In the genomic region with DNA sequence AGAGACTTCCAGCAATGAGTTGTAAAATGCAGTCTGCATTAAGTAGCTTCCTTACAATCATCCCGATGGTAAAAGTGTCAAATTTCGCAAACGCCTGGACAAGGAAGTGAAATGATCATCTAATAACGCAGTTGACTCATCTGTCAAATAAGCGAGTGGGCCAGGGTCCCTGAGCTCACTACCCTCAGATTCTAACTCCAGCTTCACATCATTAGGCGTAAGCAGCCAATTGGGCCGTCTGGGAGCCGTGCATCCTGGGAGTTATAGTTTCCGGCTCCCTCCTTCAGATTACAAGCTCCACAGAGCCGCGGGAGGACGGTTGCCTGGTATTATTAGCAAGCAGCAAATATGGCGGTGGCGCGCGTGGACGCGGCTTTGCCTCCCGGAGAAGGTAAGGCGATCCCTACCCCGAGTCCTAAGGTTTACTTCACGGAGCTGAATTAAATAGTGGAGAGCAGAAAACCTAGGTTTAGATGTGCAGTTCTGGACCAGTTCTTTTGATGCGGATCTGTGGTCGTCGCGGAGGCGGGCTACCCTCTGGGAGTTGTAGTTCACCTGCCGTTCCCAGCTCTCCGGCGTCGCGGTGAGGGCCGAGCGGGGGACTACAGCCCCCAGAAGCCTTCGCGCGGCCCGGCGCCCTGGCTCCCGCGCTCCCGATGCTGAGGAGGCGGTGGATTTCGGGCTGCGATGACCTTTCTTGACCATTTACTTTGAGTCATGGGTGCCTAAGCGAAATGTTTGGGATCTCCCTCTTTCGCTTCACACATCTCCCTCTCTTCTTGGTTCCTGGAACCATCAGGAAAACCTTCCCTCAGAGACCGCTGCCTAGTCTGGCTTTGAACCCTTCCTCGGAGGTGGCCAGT, we compare ENCODE assay signal across 8 cellular contexts. TPM values are rescaled to one million over a fixed set of nuclear protein-coding genes. Genes with fewer than 3 reads are reported as not detected.
DNase-seq lines count a peak whose midpoint lies in the region; ATAC-seq and TF ChIP-seq lines count a peak whose summit lies in the region.

A gene with protein sequence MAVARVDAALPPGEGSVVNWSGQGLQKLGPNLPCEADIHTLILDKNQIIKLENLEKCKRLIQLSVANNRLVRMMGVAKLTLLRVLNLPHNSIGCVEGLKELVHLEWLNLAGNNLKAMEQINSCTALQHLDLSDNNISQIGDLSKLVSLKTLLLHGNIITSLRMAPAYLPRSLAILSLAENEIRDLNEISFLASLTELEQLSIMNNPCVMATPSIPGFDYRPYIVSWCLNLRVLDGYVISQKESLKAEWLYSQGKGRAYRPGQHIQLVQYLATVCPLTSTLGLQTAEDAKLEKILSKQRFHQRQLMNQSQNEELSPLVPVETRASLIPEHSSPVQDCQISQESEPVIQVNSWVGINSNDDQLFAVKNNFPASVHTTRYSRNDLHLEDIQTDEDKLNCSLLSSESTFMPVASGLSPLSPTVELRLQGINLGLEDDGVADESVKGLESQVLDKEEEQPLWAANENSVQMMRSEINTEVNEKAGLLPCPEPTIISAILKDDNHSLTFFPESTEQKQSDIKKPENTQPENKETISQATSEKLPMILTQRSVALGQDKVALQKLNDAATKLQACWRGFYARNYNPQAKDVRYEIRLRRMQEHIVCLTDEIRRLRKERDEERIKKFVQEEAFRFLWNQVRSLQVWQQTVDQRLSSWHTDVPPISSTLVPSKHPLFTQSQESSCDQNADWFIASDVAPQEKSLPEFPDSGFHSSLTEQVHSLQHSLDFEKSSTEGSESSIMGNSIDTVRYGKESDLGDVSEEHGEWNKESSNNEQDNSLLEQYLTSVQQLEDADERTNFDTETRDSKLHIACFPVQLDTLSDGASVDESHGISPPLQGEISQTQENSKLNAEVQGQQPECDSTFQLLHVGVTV (plus strand): TSS at position 286 of the 863 bp plus-strand sequence. CDS start 63 bp downstream, at position 349.

- H3K27me3 Mint-ChIP-seq in IgD-negative memory B cell: no peaks in the 10 kb centered on the region

- H3K4me3 ChIP-seq in mucosa of rectum (ENCODE audit: low read length in 2 of 2): peak within 1 kb of the TSS; percentile 81 to 99

- DNase-seq in DMS 273 treated with DMSO at 0.1 percent for 48 hours (lab: John Stamatoyannopoulos, UW) (peak; percentile 98), OCI-M2 (lab: John Stamatoyannopoulos, UW; ENCODE audit: unreplicated experiment) (peak; percentile 89), activated T-cell treated with anti-CD3 and anti-CD28 coated beads for 4 hours (peak; percentile 83), erythroblast (lab: John Stamatoyannopoulos, UW) (peak; percentile 92 to 94)
- peak; percentile 92 for DNase-seq in stimulated activated CD8-positive, alpha-beta memory T cell treated with anti-CD3 and anti-CD28 coated beads, Interleukin-4, amount 100 ng/mL, for 48 hours

- no peaks in the 10 kb centered on the region for H3K9me3 ChIP-seq in mucosa of rectum (ENCODE audit: control insufficient read depth in 2 of 2, low read length in 2 of 2)

- H3K4me3 Mint-ChIP-seq in IgD-negative memory B cell: peak within 1 kb of the TSS; percentile 95 to 100 (median 98)

- H3K9ac ChIP-seq in mucosa of rectum (ENCODE audit: low read depth in 1 of 2, low read length in 2 of 2): peak within 1 kb of the TSS; percentile 73 to 88

- H3K36me3 ChIP-seq in mucosa of rectum (ENCODE audit: control insufficient read depth in 2 of 2, insufficient read depth in 2 of 2, low read length in 2 of 2): peaks cover 0 to 4% of the 10 kb centered on the region in 2 donors

- H3K4me1 Mint-ChIP-seq in IgD-negative memory B cell: peaks cover 28 to 36% (median 31%) of the 10 kb centered on the region in 3 donors

- peak within 1 kb of the TSS; percentile 57 to 75 for H3K27ac ChIP-seq in mucosa of rectum (ENCODE audit: low read depth in 2 of 2, low read length in 2 of 2)

- peak; percentile 86 for ATAC-seq in GM21529 (IDR thresholded peaks at IDR 0.05; ENCODE audit: unreplicated experiment)

- H3K9me3 Mint-ChIP-seq in IgD-negative memory B cell: no peaks in the 10 kb centered on the region

- H3K36me3 Mint-ChIP-seq in IgD-negative memory B cell: no peaks in the 10 kb centered on the region

- peaks cover 0 to 6% of the 10 kb centered on the region in 2 donors for H3K4me1 ChIP-seq in mucosa of rectum (ENCODE audit: control insufficient read depth in 2 of 2, insufficient read depth in 2 of 2, low read length in 2 of 2)

- no peaks in the 10 kb centered on the region for H3K27me3 ChIP-seq in mucosa of rectum (ENCODE audit: control insufficient read depth in 2 of 2, insufficient read depth in 2 of 2, low read length in 2 of 2)

- TF ChIP-seq POLR2A in erythroblast (IDR thresholded peaks at IDR 0.05; ENCODE audit: low read length): peak; percentile 76

- H3K27ac Mint-ChIP-seq in IgD-negative memory B cell: peak within 1 kb of the TSS; percentile 91 to 98 (median 98)

RNA-seq across cellular contexts. Expression of the gene that starts here (rescaled TPM):
- polyA plus RNA-seq in IgD-negative memory B cell: 6.1 TPM

Comparison
In these comparisons a context has a peak if more than half of its experiments do, and no peak if none do; other contexts are left out.
1. Peak in every context shown above with its lines: DNase-seq, ATAC-seq, H3K4me3 ChIP-seq and H3K27ac ChIP-seq.